Comparison of ENCODE assay signal across 7 cellular contexts in the genomic region with DNA sequence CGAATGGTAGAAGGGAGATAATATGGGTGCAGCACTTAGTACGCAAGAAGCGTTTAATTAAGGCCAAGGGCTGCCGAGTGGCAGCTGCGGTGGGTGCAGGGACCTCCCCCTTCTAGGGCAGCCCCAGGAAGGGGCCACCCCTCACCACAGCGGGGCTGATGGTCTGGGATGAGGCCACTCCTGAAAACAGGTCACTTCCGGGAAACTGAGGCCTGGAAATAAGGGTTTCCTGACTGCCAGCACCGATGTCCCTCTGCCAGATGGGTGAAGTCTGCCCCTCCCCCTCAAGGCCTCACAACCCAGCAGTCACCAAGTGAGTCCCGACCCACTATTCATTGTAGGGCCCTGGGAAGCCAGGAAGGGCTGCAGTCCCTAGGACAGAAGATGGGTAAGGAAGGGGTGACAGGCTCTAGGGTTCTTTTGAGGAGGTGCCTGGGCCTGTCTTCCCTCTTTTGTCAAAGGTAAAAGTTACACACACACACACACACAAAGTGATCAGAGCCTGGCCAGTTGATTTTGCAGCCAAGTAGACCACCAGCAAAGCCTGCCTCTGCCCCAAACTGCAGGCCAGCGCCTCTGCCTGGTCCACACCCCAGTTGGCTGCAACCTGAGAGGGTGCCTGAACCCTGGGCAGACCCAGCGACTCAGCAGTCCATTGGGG. TPM values are rescaled to one million over a fixed set of nuclear protein-coding genes. Genes with fewer than 3 reads are reported as not detected.
DNase-seq lines count a peak whose midpoint lies in the region; ATAC-seq, FAIRE-seq and TF ChIP-seq lines count a peak whose summit lies in the region.

No MANE protein-coding gene starts in this region.

- 19 to 23% methylated on average over 11 of the region's 11 CpGs for WGBS in heart right ventricle, 2 donors
- WGBS in small intestine, 3 donors = 14 to 19% (median 19%) methylated on average over 11 of the region's 11 CpGs

- H3K4me1 Mint-ChIP-seq in activated CD4-positive, alpha-beta memory T cell treated with anti-CD3 and anti-CD28 coated beads for 36 hours (ENCODE audit: low read depth) = peaks cover 92% of the 10 kb centered on the region

- H3K36me3 ChIP-seq in heart right ventricle (peaks cover 0 to 28% (median 3%) of the 10 kb centered on the region in 9 donors), small intestine (ENCODE audit: control insufficient read depth in 2 of 2, insufficient read depth in 2 of 2, low read length in 2 of 2) (peaks cover 0 to 5% of the 10 kb centered on the region in 2 donors)

- CTCF ChIA-PET in activated CD4-positive, alpha-beta memory T cell treated with anti-CD3 and anti-CD28 coated beads for 36 hours (lab: Charles Lee) = interaction anchor here (1.0 to 1.6 kb wide), 4 partner anchors 12 to 209 kb away, joined by 3 to 5 read pairs (median 4); a partner anchor contains a TSS

- no peaks in the 10 kb centered on the region for H3K9me3 Mint-ChIP-seq in activated CD4-positive, alpha-beta memory T cell treated with anti-CD3 and anti-CD28 coated beads for 36 hours

- no peaks in the 10 kb centered on the region for H3K9me3 ChIP-seq in heart right ventricle
- no peaks in the 10 kb centered on the region for H3K9me3 ChIP-seq in small intestine (ENCODE audit: control insufficient read depth, low read depth)

- POLR2A ChIA-PET in activated CD4-positive, alpha-beta memory T cell treated with anti-CD3 and anti-CD28 coated beads for 36 hours (lab: Charles Lee) = interaction anchor here (1.3 to 10.2 kb wide), 3 partner anchors 10 to 30 kb away, joined by 5 to 135 read pairs (median 10); a partner anchor contains a TSS

- H3K4me3 ChIP-seq in heart right ventricle = peak overlapping the region; percentile 1 to 67 (median 52)
- H3K4me3 ChIP-seq in small intestine (ENCODE audit: low read depth in 1 of 2, low read length in 2 of 2) = peak overlapping the region in 1 of 2 donors; percentile 22

- H3K27me3 ChIP-seq in heart right ventricle = no peaks in the 10 kb centered on the region
- H3K27me3 ChIP-seq in small intestine (ENCODE audit: control insufficient read depth in 2 of 2, insufficient read depth in 2 of 2, low read length in 2 of 2) = no peaks in the 10 kb centered on the region

- H3K27ac Mint-ChIP-seq in activated CD4-positive, alpha-beta memory T cell treated with anti-CD3 and anti-CD28 coated beads for 36 hours = peak overlapping the region; percentile 92

- H3K27me3 Mint-ChIP-seq in activated CD4-positive, alpha-beta memory T cell treated with anti-CD3 and anti-CD28 coated beads for 36 hours = no peaks in the 10 kb centered on the region

- ATAC-seq in GM18870 (IDR thresholded peaks at IDR 0.05; ENCODE audit: unreplicated experiment) (peak; percentile 18), HG03097 (IDR thresholded peaks at IDR 0.05; ENCODE audit: low FRiP score, unreplicated experiment) (peak; percentile 8), heart right ventricle (peak in 6 of 8 donors; percentile 1 to 38 (median 15)), GM18517 (IDR thresholded peaks at IDR 0.05; ENCODE audit: unreplicated experiment) (no peak)

- peaks cover 27% of the 10 kb centered on the region for H3K36me3 Mint-ChIP-seq in activated CD4-positive, alpha-beta memory T cell treated with anti-CD3 and anti-CD28 coated beads for 36 hours

- peaks cover 29 to 73% (median 64%) of the 10 kb centered on the region in 9 donors for H3K4me1 ChIP-seq in heart right ventricle
- H3K4me1 ChIP-seq in small intestine (ENCODE audit: control insufficient read depth in 2 of 2, insufficient read depth in 1 of 2, low read depth in 1 of 2, low read length in 1 of 2) = peaks cover 10 to 17% of the 10 kb centered on the region in 2 donors

- DNase-seq in activated CD4-positive, alpha-beta memory T cell treated with anti-CD3 and anti-CD28 coated beads for 36 hours = peak; percentile 74
- DNase-seq in heart right ventricle (no peak), small intestine (no peak), NCI-H524 treated with DMSO at 0.1 percent for 48 hours (lab: John Stamatoyannopoulos, UW) (no peak)

- H3K27ac ChIP-seq in heart right ventricle (peak overlapping the region; percentile 57 to 92 (median 83)), small intestine (ENCODE audit: low read depth in 1 of 2, low read length in 1 of 2) (peak overlapping the region; percentile 97 to 98)

- peak overlapping the region; percentile 66 for H3K4me3 Mint-ChIP-seq in activated CD4-positive, alpha-beta memory T cell treated with anti-CD3 and anti-CD28 coated beads for 36 hours

- no peak for TF ChIP-seq CTCF in heart right ventricle (IDR thresholded peaks at IDR 0.05)

- FAIRE-seq in small intestine (lab: Jason Lieb, UNC) = no peak

- intact Hi-C loops in activated CD4-positive, alpha-beta memory T cell treated with anti-CD3 and anti-CD28 coated beads for 36 hours (cut with micrococcal nuclease) = loop anchor here (1.0 kb wide), 1 partner anchor 31 kb away; no protein-coding TSS in a partner anchor
- intact Hi-C loops in heart right ventricle (cut with DNase I) = loop anchor here in 2 of 10 donors (10.0 kb wide), 1 partner anchor 211 kb away; a partner anchor contains a TSS

RNA-seq across cellular contexts. Expression of a gene that starts 12.5 kb away (rescaled TPM):
- 100 to 1,000 TPM in 1 of 2 experiments, 10 to 100 TPM in 1; 93.7 to 106 TPM for total RNA-seq in activated CD4-positive, alpha-beta memory T cell treated with anti-CD3 and anti-CD28 coated beads for 36 hours
- 10 to 100 TPM in 8 of 10 donors, 1 to 10 TPM in 2; 9.0 to 44.1 (median 16.4) TPM for total RNA-seq in heart right ventricle
- polyA plus RNA-seq in heart right ventricle = 10 to 100 TPM; 49.0 to 61.2 TPM
- polyA plus RNA-seq in small intestine = 100 to 1,000 TPM in 2 of 3 donors, 10 to 100 TPM in 1; 99.7 to 155 (median 111) TPM
